In the genomic region with DNA sequence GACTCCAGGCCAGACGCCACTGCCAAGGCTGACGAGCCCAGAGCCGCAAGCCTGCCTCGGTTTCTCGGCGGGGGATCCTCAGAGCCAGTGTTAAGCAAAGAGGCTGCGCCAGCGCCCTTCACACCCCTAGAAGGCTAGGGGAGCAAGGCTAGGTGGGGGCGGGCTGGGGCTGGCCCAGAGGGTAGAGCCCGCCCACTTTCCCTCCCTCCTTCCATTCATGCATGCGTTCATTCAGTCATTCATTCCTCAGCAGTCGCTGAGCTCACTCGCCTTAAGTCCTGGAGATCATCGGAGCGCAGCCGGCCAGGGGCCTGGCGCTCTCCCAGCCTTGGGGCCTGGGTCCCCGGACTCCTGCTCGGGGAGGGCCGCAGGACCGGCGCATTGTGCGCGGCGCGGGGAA, we compare ENCODE assay signal across 8 cellular contexts.
A peak's percentile ranks its signal among the peaks of the same experiment; 100 is the strongest.
DNase-seq lines count a peak whose midpoint lies in the region; ATAC-seq and TF ChIP-seq lines count a peak whose summit lies in the region.
"Not testable (repeated sequence)": the region's sequence is repeated elsewhere in the genome, so short reads cannot be mapped to it uniquely, and the experiment has no call there.

No MANE protein-coding gene starts in this region.

- BruUV-seq in HCT116 (replicated peaks; lab: Mats Ljungman, UMichigan); Panc1 (replicated peaks; lab: Mats Ljungman, UMichigan): not testable (repeated sequence)

- not testable (repeated sequence) for H3K27me3 ChIP-seq in HCT116 (ENCODE audit: insufficient read depth, low read length); Panc1 (ENCODE audit: control insufficient read depth, insufficient read depth, low read length)

- not testable (repeated sequence) for H3K27ac Mint-ChIP-seq in activated naive CD8-positive, alpha-beta T cell treated with anti-CD3 and anti-CD28 coated beads, Interleukin-2, amount 10 ng/mL, durations not matched to agents 7 days and 5 days; stimulated activated memory B cell treated with anti-CD40 and anti-IgM and Interleukin-4, amounts not matched to agents 10 μg/mL and 1 μg/mL and 100 μg/mL, for 72 hours

- not testable (repeated sequence) for H4K20me1 ChIP-seq in HCT116 (ENCODE audit: insufficient read depth)

- RAD21 ChIA-PET in HCT116 (lab: Charles Lee; ENCODE audit: low non-redundant PET in 1 of 2, low total read pairs in 2 of 2, uncharacterized antibody in 2 of 2, unreplicated experiment in 2 of 2): not testable (repeated sequence)

- not testable (repeated sequence) for TF ChIP-seq CTCF in HCT116 (IDR thresholded peaks at IDR 0.05 in 2 of 3, conservative IDR thresholded peaks at IDR 0.05 in 1 of 3; ENCODE audit: borderline replicate concordance in 1 of 3, insufficient read depth in 1 of 3, low read depth in 2 of 3, low read length in 2 of 3); Panc1 (IDR thresholded peaks at IDR 0.05)

- H3K4me3 Mint-ChIP-seq in activated naive CD8-positive, alpha-beta T cell treated with anti-CD3 and anti-CD28 coated beads, Interleukin-2, amount 10 ng/mL, durations not matched to agents 7 days and 5 days; stimulated activated memory B cell treated with anti-CD40 and anti-IgM and Interleukin-4, amounts not matched to agents 10 μg/mL and 1 μg/mL and 100 μg/mL, for 72 hours: not testable (repeated sequence)

- H3K27me3 Mint-ChIP-seq in activated naive CD8-positive, alpha-beta T cell treated with anti-CD3 and anti-CD28 coated beads, Interleukin-2, amount 10 ng/mL, durations not matched to agents 7 days and 5 days; stimulated activated memory B cell treated with anti-CD40 and anti-IgM and Interleukin-4, amounts not matched to agents 10 μg/mL and 1 μg/mL and 100 μg/mL, for 72 hours: not testable (repeated sequence)

- TF ChIP-seq POLR2A in HCT116 (IDR thresholded peaks at IDR 0.05; ENCODE audit: borderline replicate concordance, extremely low read depth, insufficient read depth, insufficient read length): not testable (repeated sequence)

- H3K9me3 ChIP-seq in HCT116 (ENCODE audit: control insufficient read depth in 1 of 2, insufficient read depth in 1 of 2, low read depth in 1 of 2, low read length in 2 of 2); Panc1 (ENCODE audit: control insufficient read depth, insufficient read depth, low read depth, low read length): not testable (repeated sequence)

- not testable (repeated sequence) for H3K4me1 ChIP-seq in HCT116 (ENCODE audit: control insufficient read depth in 1 of 2, insufficient read depth in 2 of 2, low read length in 2 of 2); Panc1 (ENCODE audit: control insufficient read depth, insufficient read depth, low read length)

- H3K36me3 ChIP-seq in HCT116 (ENCODE audit: control insufficient read depth in 1 of 2, insufficient read depth in 2 of 2, low read length in 2 of 2); Panc1 (ENCODE audit: control insufficient read depth, insufficient read depth, low read length): not testable (repeated sequence)

- H2AFZ ChIP-seq in HCT116 (ENCODE audit: low read depth, low read length, poor library complexity, severe bottlenecking): not testable (repeated sequence)

- not testable (repeated sequence) for H3K27ac ChIP-seq in HCT116 (ENCODE audit: low read depth, low read length); Panc1 (ENCODE audit: low read length)

- not testable (repeated sequence) for H3K36me3 Mint-ChIP-seq in activated naive CD8-positive, alpha-beta T cell treated with anti-CD3 and anti-CD28 coated beads, Interleukin-2, amount 10 ng/mL, durations not matched to agents 7 days and 5 days; stimulated activated memory B cell treated with anti-CD40 and anti-IgM and Interleukin-4, amounts not matched to agents 10 μg/mL and 1 μg/mL and 100 μg/mL, for 72 hours

- not testable (repeated sequence) for H3K79me2 ChIP-seq in HCT116 (ENCODE audit: insufficient read depth, low read length)

- intact Hi-C loops in HCT116 (cut with micrococcal nuclease); Panc1 (cut with micrococcal nuclease; ENCODE audit: unreplicated experiment): not testable (repeated sequence)

- in situ Hi-C loops in Panc1 (cut with HindIII; ENCODE audit: low pct_unique_long_range_greater_than_20kb, low sequenced_read_pairs): not testable (repeated sequence)

- POLR2A ChIA-PET in HCT116 (lab: Charles Lee); Panc1 (lab: Charles Lee); activated naive CD8-positive, alpha-beta T cell treated with anti-CD3 and anti-CD28 coated beads, Interleukin-2, amount 10 ng/mL, durations not matched to agents 7 days and 5 days (lab: Charles Lee): not testable (repeated sequence)

- CTCF ChIA-PET in HCT116 (lab: Charles Lee); Panc1 (lab: Charles Lee): not testable (repeated sequence)

- not testable (repeated sequence) for TF ChIP-seq RAD21 in HCT116 (IDR thresholded peaks at IDR 0.05; ENCODE audit: low read depth)

- H3K9ac ChIP-seq in HCT116 (ENCODE audit: low read length): not testable (repeated sequence)

- not testable (repeated sequence) for H3K4me1 Mint-ChIP-seq in activated naive CD8-positive, alpha-beta T cell treated with anti-CD3 and anti-CD28 coated beads, Interleukin-2, amount 10 ng/mL, durations not matched to agents 7 days and 5 days; stimulated activated memory B cell treated with anti-CD40 and anti-IgM and Interleukin-4, amounts not matched to agents 10 μg/mL and 1 μg/mL and 100 μg/mL, for 72 hours

- ATAC-seq in GM18520 (IDR thresholded peaks at IDR 0.05; ENCODE audit: unreplicated experiment) (peak; percentile 25), GM19463 (IDR thresholded peaks at IDR 0.05; ENCODE audit: unreplicated experiment) (peak; percentile 36), HCT116 (peak; percentile 59), HG03064 (IDR thresholded peaks at IDR 0.05; ENCODE audit: low read depth, unreplicated experiment) (peak; percentile 35), Panc1 (peak; percentile 47), left lobe of liver (peak; percentile 57)
- ATAC-seq in activated naive CD8-positive, alpha-beta T cell treated with anti-CD3 and anti-CD28 coated beads, Interleukin-2, amount 10 ng/mL, durations not matched to agents 7 days and 5 days (ENCODE audit: low read depth): peak; percentile 31
- peak; percentile 69 for ATAC-seq in stimulated activated memory B cell treated with anti-CD40 and anti-IgM and Interleukin-4, amounts not matched to agents 10 μg/mL and 1 μg/mL and 100 μg/mL, for 72 hours

- H3K4me2 ChIP-seq in HCT116 (ENCODE audit: low read length): not testable (repeated sequence)

- H3K9me2 ChIP-seq in HCT116 (ENCODE audit: insufficient read depth): not testable (repeated sequence)

- not testable (repeated sequence) for H3K9me3 Mint-ChIP-seq in activated naive CD8-positive, alpha-beta T cell treated with anti-CD3 and anti-CD28 coated beads, Interleukin-2, amount 10 ng/mL, durations not matched to agents 7 days and 5 days; stimulated activated memory B cell treated with anti-CD40 and anti-IgM and Interleukin-4, amounts not matched to agents 10 μg/mL and 1 μg/mL and 100 μg/mL, for 72 hours

- not testable (repeated sequence) for DNase-seq in HCT116 (ENCODE audit: low read depth, low spot score); Panc1 (ENCODE audit: low read depth, low spot score); activated naive CD8-positive, alpha-beta T cell treated with anti-CD3 and anti-CD28 coated beads, Interleukin-2, amount 10 ng/mL, durations not matched to agents 7 days and 5 days; left lobe of liver (ENCODE audit: low spot score)

- H3K4me3 ChIP-seq in HCT116 (replicated peaks in 1 of 2; ENCODE audit: low read depth in 1 of 2, low read length in 2 of 2); Panc1 (ENCODE audit: low read depth in 2 of 2, low read length in 2 of 2): not testable (repeated sequence)
